In genomic region chr17:48465884-48466283, GRCh38 we compare ENCODE assay signal across 37 cellular contexts. TPM values are rescaled to one million over a fixed set of nuclear protein-coding genes. Genes with fewer than 3 reads are reported as not detected.
"Had no signal": no experiment of that assay in that cellular context is flagged by ENCODE, and none has a peak within 500 bp of the region (broad histone marks: within the 10 kb centered on the region; RNA-seq: fewer than 3 reads in every experiment).

No MANE protein-coding gene starts in this region.

- H3K27me3 ChIP-seq: MG63 had no signal

- H3K36me3 ChIP-seq: MG63 had no signal

- H3K9me3 ChIP-seq: MG63 had no signal

- H3K4me3 ChIP-seq: MG63 had no signal

- DNase-seq: Karpas-422, Kasumi-1, MG63, MM.1S, MV-4-11, NCI-H1048, NCI-H1092, NCI-H1092 treated with DMSO at 0.1 percent for 48 hours, NCI-H1105, NCI-H1105 treated with DMSO at 0.1 percent for 48 hours, NCI-H1417, NCI-H1417 treated with DMSO at 0.1 percent for 48 hours, NCI-H1436, NCI-H1436 treated with DMSO at 0.1 percent for 48 hours, NCI-H146, NCI-H1694, NCI-H1694 treated with DMSO at 0.1 percent for 48 hours, NCI-H187, NCI-H187 treated with DMSO at 0.1 percent for 48 hours, NCI-H1930, NCI-H2029, NCI-H2029 treated with DMSO at 0.1 percent for 48 hours, NCI-H2081, NCI-H2081 treated with DMSO at 0.1 percent for 48 hours, NCI-H2107, NCI-H2171, NCI-H2171 treated with DMSO at 0.1 percent for 48 hours, NCI-H2227 treated with DMSO at 0.1 percent for 48 hours, NCI-H226, NCI-H345, NCI-H446, NCI-H446 treated with DMSO at 0.1 percent for 48 hours, NCI-H510A, NCI-H510A treated with DMSO at 0.1 percent for 48 hours, NCI-H524, NCI-H524 treated with DMSO at 0.1 percent for 48 hours had no signal

RNA-seq across cellular contexts. Expression of gene SKAP1, which starts 35.9 kb away (rescaled TPM):
- total RNA-seq: MCF 10A had no signal
